In the genomic region with DNA sequence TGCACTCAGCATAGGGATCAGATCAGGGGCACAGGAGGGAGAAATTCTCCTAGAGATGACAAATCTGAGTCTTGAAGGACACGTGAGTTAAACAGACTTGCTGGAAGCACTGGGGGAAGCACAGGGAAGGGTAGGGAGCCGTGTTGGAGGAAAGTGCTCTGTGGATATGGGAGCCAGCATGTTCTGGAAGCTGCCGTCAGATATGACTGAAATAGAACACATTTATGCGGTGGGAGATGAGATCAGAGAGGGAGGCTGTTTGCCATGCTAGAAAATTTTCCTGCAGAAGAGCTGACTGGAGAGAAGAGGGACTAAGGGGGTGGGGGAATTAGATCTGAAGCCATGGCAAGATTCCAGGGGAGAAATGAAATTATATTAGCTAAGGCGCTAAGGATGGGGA, we compare ENCODE assay signal across 9 cellular contexts. TPM values are rescaled to one million over a fixed set of nuclear protein-coding genes. Genes with fewer than 3 reads are reported as not detected.
A peak's percentile ranks its signal among the peaks of the same experiment; 100 is the strongest.
DNase-seq lines count a peak whose midpoint lies in the region; ATAC-seq, FAIRE-seq and TF ChIP-seq lines count a peak whose summit lies in the region.
"Had no signal": no experiment of that assay in that cellular context is flagged by ENCODE, and none has a peak within 500 bp of the region (broad histone marks: within the 10 kb centered on the region; RNA-seq: fewer than 3 reads in every experiment).

No MANE protein-coding gene starts in this region.

- ATAC-seq in A549 (no peak), HG02759 (IDR thresholded peaks at IDR 0.05; ENCODE audit: unreplicated experiment) (no peak)
- ATAC-seq in activated CD8-positive, alpha-beta T cell treated with anti-CD3 and anti-CD28 coated beads for 36 hours: no peak

- H3K79me1 ChIP-seq in mesenchymal stem cell (replicated peaks; ENCODE audit: low read length, poor library complexity, severe bottlenecking): peaks cover 20% of the 10 kb centered on the region

- H3K27me3 Mint-ChIP-seq in activated CD8-positive, alpha-beta T cell treated with anti-CD3 and anti-CD28 coated beads for 36 hours: no peaks in the 10 kb centered on the region

- 71% methylated on average over 5 of the region's 5 CpGs for WGBS in A549 (ENCODE audit: missing lambda C conversion rate)
- 76% methylated on average over 5 of the region's 5 CpGs for WGBS in mesenchymal stem cell

- H3K9me3 ChIP-seq in A549 (peaks cover 10% of the 10 kb centered on the region; the same call in 2 of the 3 replicates), mesenchymal stem cell (ENCODE audit: control insufficient read depth, low read length) (peaks cover 3% of the 10 kb centered on the region)
- H3K9me3 ChIP-seq: thoracic aorta had no signal

- no peak overlapping the region for H2BK15ac ChIP-seq in mesenchymal stem cell (ENCODE audit: low read depth, poor library complexity, severe bottlenecking)

- no peak overlapping the region for H2BK120ac ChIP-seq in mesenchymal stem cell (ENCODE audit: low read depth, low read length)

- no peak overlapping the region for H3K14ac ChIP-seq in mesenchymal stem cell (ENCODE audit: low read length in 2 of 2)

- H3K4me1 ChIP-seq in A549: peaks cover 15% of the 10 kb centered on the region; the same call in 2 of the 3 replicates
- peaks cover 2% of the 10 kb centered on the region for H3K4me1 ChIP-seq in mesenchymal stem cell (ENCODE audit: control insufficient read depth, insufficient read depth, low read depth, low read length)

- H3K4me3 Mint-ChIP-seq in activated CD8-positive, alpha-beta T cell treated with anti-CD3 and anti-CD28 coated beads for 36 hours: peak overlapping the region; percentile 98

- peaks cover 37% of the 10 kb centered on the region for H3K36me3 Mint-ChIP-seq in activated CD8-positive, alpha-beta T cell treated with anti-CD3 and anti-CD28 coated beads for 36 hours (ENCODE audit: low read depth)

- H3K4me2 ChIP-seq in A549 (peak overlapping the region; percentile 99), mesenchymal stem cell (ENCODE audit: low read length, poor library complexity, severe bottlenecking) (no peak overlapping the region)

- CTCF ChIA-PET in A549 (lab: Yijun Ruan, JAX): interaction anchor here (0.7 to 1.5 kb wide), 2 partner anchors 9 to 418 kb away, joined by 3 to 10 read pairs; no protein-coding TSS in a partner anchor
- CTCF ChIA-PET in activated CD8-positive, alpha-beta T cell treated with anti-CD3 and anti-CD28 coated beads for 36 hours (lab: Charles Lee): interaction anchor here (1.1 to 1.8 kb wide), 2 partner anchors 9 to 11 kb away, joined by 4 to 9 read pairs; no protein-coding TSS in a partner anchor

- H2BK5ac ChIP-seq in mesenchymal stem cell (ENCODE audit: low read depth, low read length, poor library complexity, severe bottlenecking): no peak overlapping the region

- H2BK12ac ChIP-seq in mesenchymal stem cell (ENCODE audit: low read length in 2 of 2): no peak overlapping the region

- no peak overlapping the region; the same call in 2 of the 3 replicates for H3K4me3 ChIP-seq in A549
- peak overlapping the region; percentile 90; the same call in 1 of the 2 replicates for H3K4me3 ChIP-seq in GM08714 (ENCODE audit: low read length)
- peak overlapping the region in 1 of 2 experiments; percentile 99 for H3K4me3 ChIP-seq in mesenchymal stem cell (ENCODE audit: insufficient read depth in 1 of 2, low read depth in 1 of 2, low read length in 2 of 2)

- TF ChIP-seq EP300 in A549 (IDR thresholded peaks at IDR 0.05): no peak

- H3K9ac ChIP-seq in mesenchymal stem cell (ENCODE audit: low read length): peak overlapping the region; percentile 96

- no peak for TF ChIP-seq RAD21 in A549 (conservative IDR thresholded peaks at IDR 0.05 in 1 of 2, IDR thresholded peaks at IDR 0.05 in 1 of 2)

- no peaks in the 10 kb centered on the region for H3K9me3 Mint-ChIP-seq in activated CD8-positive, alpha-beta T cell treated with anti-CD3 and anti-CD28 coated beads for 36 hours

- H3K27ac Mint-ChIP-seq in activated CD8-positive, alpha-beta T cell treated with anti-CD3 and anti-CD28 coated beads for 36 hours: peak overlapping the region; percentile 95

- H3K27ac ChIP-seq in A549: no peak overlapping the region
- H3K27ac ChIP-seq in mesenchymal stem cell (ENCODE audit: low read length, poor library complexity, severe bottlenecking): no peak overlapping the region
- H3K27ac ChIP-seq: thoracic aorta had no signal

- no peaks in the 10 kb centered on the region for H3K27me3 ChIP-seq in mesenchymal stem cell (ENCODE audit: control insufficient read depth in 1 of 2, insufficient read depth in 1 of 2, low read length in 2 of 2)

- H3K4me1 Mint-ChIP-seq in activated CD8-positive, alpha-beta T cell treated with anti-CD3 and anti-CD28 coated beads for 36 hours (ENCODE audit: low read depth): peaks cover 32% of the 10 kb centered on the region

- no peak overlapping the region for H3K4ac ChIP-seq in mesenchymal stem cell (ENCODE audit: low read depth in 1 of 2, low read length in 2 of 2)

- no peak for TF ChIP-seq POLR2A in A549 (IDR thresholded peaks at IDR 0.05; ENCODE audit: low read length)

- POLR2A ChIA-PET in A549 (lab: Yijun Ruan, JAX): no interaction called here
- POLR2A ChIA-PET in activated CD8-positive, alpha-beta T cell treated with anti-CD3 and anti-CD28 coated beads for 36 hours (lab: Charles Lee): no interaction called here

- H2AFZ ChIP-seq in mesenchymal stem cell (ENCODE audit: low read depth, low read length): no peak overlapping the region

- H2AK5ac ChIP-seq in mesenchymal stem cell (ENCODE audit: low read length, severe bottlenecking): no peak overlapping the region

- H3K18ac ChIP-seq in mesenchymal stem cell (ENCODE audit: low read depth in 1 of 2, low read length in 2 of 2): no peak overlapping the region

- no peak overlapping the region for H4K8ac ChIP-seq in mesenchymal stem cell (ENCODE audit: low read length)

- H3K36me3 ChIP-seq in mesenchymal stem cell (ENCODE audit: control insufficient read depth in 1 of 2, insufficient read depth in 2 of 2, low read depth in 1 of 2, low read length in 2 of 2): peaks cover 26 to 42% of the 10 kb centered on the region in 2 experiments

- no peak overlapping the region for H4K91ac ChIP-seq in mesenchymal stem cell (ENCODE audit: low read length)

- no peak overlapping the region for H3K23ac ChIP-seq in mesenchymal stem cell (ENCODE audit: low read length in 2 of 2)

- no peak for TF ChIP-seq CTCF in A549 (IDR thresholded peaks at IDR 0.05)
- TF ChIP-seq CTCF in activated CD8-positive, alpha-beta T cell treated with anti-CD3 and anti-CD28 coated beads for 36 hours (IDR thresholded peaks at IDR 0.05): no peak

- intact Hi-C loops in activated CD8-positive, alpha-beta T cell treated with anti-CD3 and anti-CD28 coated beads for 36 hours (cut with micrococcal nuclease): no loop called here

- FAIRE-seq in A549 (lab: Jason Lieb, UNC): no peak

- DNase-seq in A549 (ENCODE audit: low read depth in 1 of 2, low spot score in 1 of 2) (no peak), mesenchymal stem cell (no peak), mucosa of gallbladder (ENCODE audit: low spot score) (no peak), SK-N-DZ (ENCODE audit: low spot score) (no peak), dermis blood vessel endothelial cell (no peak)
- no peak for DNase-seq in activated CD8-positive, alpha-beta T cell treated with anti-CD3 and anti-CD28 coated beads for 36 hours

TF ChIP-seq in A549, 52 proteins besides CTCF, POLR2A, EP300 and RAD21 (continues in another document):
- TF ChIP-seq, protein P1, sequence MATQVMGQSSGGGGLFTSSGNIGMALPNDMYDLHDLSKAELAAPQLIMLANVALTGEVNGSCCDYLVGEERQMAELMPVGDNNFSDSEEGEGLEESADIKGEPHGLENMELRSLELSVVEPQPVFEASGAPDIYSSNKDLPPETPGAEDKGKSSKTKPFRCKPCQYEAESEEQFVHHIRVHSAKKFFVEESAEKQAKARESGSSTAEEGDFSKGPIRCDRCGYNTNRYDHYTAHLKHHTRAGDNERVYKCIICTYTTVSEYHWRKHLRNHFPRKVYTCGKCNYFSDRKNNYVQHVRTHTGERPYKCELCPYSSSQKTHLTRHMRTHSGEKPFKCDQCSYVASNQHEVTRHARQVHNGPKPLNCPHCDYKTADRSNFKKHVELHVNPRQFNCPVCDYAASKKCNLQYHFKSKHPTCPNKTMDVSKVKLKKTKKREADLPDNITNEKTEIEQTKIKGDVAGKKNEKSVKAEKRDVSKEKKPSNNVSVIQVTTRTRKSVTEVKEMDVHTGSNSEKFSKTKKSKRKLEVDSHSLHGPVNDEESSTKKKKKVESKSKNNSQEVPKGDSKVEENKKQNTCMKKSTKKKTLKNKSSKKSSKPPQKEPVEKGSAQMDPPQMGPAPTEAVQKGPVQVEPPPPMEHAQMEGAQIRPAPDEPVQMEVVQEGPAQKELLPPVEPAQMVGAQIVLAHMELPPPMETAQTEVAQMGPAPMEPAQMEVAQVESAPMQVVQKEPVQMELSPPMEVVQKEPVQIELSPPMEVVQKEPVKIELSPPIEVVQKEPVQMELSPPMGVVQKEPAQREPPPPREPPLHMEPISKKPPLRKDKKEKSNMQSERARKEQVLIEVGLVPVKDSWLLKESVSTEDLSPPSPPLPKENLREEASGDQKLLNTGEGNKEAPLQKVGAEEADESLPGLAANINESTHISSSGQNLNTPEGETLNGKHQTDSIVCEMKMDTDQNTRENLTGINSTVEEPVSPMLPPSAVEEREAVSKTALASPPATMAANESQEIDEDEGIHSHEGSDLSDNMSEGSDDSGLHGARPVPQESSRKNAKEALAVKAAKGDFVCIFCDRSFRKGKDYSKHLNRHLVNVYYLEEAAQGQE (IDR thresholded peaks at IDR 0.05): no peak
- TF ChIP-seq HEYL (CRISPR knock-in tag; IDR thresholded peaks at IDR 0.05): no peak
- TF ChIP-seq, protein P2, sequence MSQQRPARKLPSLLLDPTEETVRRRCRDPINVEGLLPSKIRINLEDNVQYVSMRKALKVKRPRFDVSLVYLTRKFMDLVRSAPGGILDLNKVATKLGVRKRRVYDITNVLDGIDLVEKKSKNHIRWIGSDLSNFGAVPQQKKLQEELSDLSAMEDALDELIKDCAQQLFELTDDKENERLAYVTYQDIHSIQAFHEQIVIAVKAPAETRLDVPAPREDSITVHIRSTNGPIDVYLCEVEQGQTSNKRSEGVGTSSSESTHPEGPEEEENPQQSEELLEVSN (IDR thresholded peaks at IDR 0.05; ENCODE audit: borderline replicate concordance, low read depth): no peak
- TF ChIP-seq KDM1A (IDR thresholded peaks at IDR 0.05; ENCODE audit: low read depth): no peak

RNA-seq across cellular contexts. Expression of gene TAMM41, which starts 1.8 kb away (rescaled TPM):
- polyA plus RNA-seq in A549 (2011; rRNA removed) (16.8 and 17.5 TPM in 2 replicates), A549 (2017; fragmentation: RNase III; extraction: RNeasy Plus Mini Kit Qiagen cat#74134 plus additional on column Dnase treatment) (14.9 to 16.1 TPM (median 16.0 TPM) in 3 replicates)
- 21.3 and 22.9 TPM in 2 replicates for polyA plus RNA-seq in A549 (2012; cell fraction: cytosol; rRNA removed)
- 37.1 and 56.2 TPM in 2 replicates for polyA plus RNA-seq in A549 (2012; cell fraction: nucleus; rRNA removed)
- polyA minus RNA-seq in A549 (2011; rRNA and poly(A)+ RNA removed): 11.5 and 17.6 TPM in 2 replicates
- 10 to 100 TPM; 30.7 to 33.1 TPM for total RNA-seq in activated CD8-positive, alpha-beta T cell treated with anti-CD3 and anti-CD28 coated beads for 36 hours
- 12.5 TPM for polyA plus RNA-seq in mesenchymal stem cell (2013, experiment 1 of 2)
- 13.9 TPM for polyA plus RNA-seq in mesenchymal stem cell (2013, experiment 2 of 2)
- total RNA-seq in mucosa of gallbladder (17.5 TPM), dermis blood vessel endothelial cell (5.4 and 7.0 TPM in 2 replicates)
- 10.3 and 12.7 TPM in 2 replicates for polyA plus RNA-seq in SK-N-DZ (2014; cell fraction: cytosol; rRNA removed)
- polyA plus RNA-seq in SK-N-DZ (2014; cell fraction: nucleus; rRNA removed): 12.2 and 25.9 TPM in 2 replicates
